ENCODE assay signal across 10 cellular contexts in the genomic region with DNA sequence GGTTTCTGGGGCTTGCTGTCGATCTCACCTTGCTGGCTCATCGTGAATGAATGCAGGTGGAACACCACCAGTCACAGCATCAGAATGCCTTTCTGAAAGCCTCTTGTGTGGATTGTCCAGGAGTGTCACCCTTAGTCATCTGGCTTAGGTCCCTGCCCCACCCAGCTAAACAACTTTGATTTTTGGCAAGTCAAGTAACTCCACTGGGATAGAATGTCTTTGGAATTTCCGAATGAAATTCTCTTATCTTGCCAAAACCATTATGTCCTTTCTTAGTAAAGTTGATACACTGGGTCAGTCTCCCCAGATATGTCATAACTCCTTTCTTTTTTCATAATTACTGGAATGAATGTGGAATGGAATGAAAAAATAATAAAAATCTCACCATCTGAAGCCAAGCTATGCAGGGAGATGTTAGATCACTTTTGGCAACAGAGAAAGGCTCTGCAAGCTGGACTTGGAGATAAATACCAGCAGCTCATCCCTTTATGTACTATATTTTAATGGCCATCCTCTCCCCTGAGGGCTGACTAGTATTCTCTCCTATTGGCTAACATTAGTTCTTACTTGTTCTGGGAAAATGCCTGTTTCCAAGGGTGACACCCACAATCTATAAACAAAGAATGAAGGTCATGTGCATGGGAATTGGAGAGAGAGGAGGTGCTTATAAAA. TPM values are rescaled to one million over a fixed set of nuclear protein-coding genes. Genes with fewer than 3 reads are reported as not detected.
DNase-seq lines count a peak whose midpoint lies in the region; ATAC-seq, FAIRE-seq and TF ChIP-seq lines count a peak whose summit lies in the region.
"Had no signal": no experiment of that assay in that cellular context is flagged by ENCODE, and none has a peak within 500 bp of the region (broad histone marks: within the 10 kb centered on the region; RNA-seq: fewer than 3 reads in every experiment).

No MANE protein-coding gene starts in this region.

- H3K4me3 Mint-ChIP-seq in astrocyte (ENCODE audit: unreplicated experiment) = no peak overlapping the region
- no peak overlapping the region for H3K4me3 Mint-ChIP-seq in naive thymus-derived CD8-positive, alpha-beta T cell
- H3K4me3 Mint-ChIP-seq: activated B cell treated with CpG ODN at 0.5 μM for 24 hours; activated naive CD8-positive, alpha-beta T cell had no signal

- intact Hi-C loops in left cardiac atrium (cut with DNase I) = no loop called here

- H3K36me3 Mint-ChIP-seq in astrocyte (ENCODE audit: low read depth, unreplicated experiment) = peaks cover 2% of the 10 kb centered on the region
- no peaks in the 10 kb centered on the region for H3K36me3 Mint-ChIP-seq in naive thymus-derived CD8-positive, alpha-beta T cell

- H3K36me3 ChIP-seq in astrocyte (ENCODE audit: insufficient read depth, low read length) (no peaks in the 10 kb centered on the region), skeletal muscle satellite cell (ENCODE audit: insufficient read depth, low read length) (no peaks in the 10 kb centered on the region)

- POLR2A ChIA-PET in naive thymus-derived CD8-positive, alpha-beta T cell (lab: Charles Lee) = no interaction called here

- H3K4me1 Mint-ChIP-seq in astrocyte (ENCODE audit: low read depth, unreplicated experiment) = peaks cover 18% of the 10 kb centered on the region
- H3K4me1 Mint-ChIP-seq in naive thymus-derived CD8-positive, alpha-beta T cell = peaks cover 0 to 7% (median 0%) of the 10 kb centered on the region in 4 donors

- H2AFZ ChIP-seq in astrocyte (ENCODE audit: low read depth, low read length) = no peak overlapping the region

- H3K27me3 ChIP-seq in astrocyte (ENCODE audit: insufficient read depth, low read length) (no peaks in the 10 kb centered on the region), skeletal muscle satellite cell (ENCODE audit: control insufficient read depth, insufficient read depth, low read length) (peaks cover 5% of the 10 kb centered on the region)

- no peak for TF ChIP-seq CTCF in astrocyte (IDR thresholded peaks at IDR 0.05; ENCODE audit: insufficient read depth, low read depth, low read length)

- H3K9me3 ChIP-seq in astrocyte (ENCODE audit: insufficient read depth, low read depth, low read length) (no peaks in the 10 kb centered on the region), skeletal muscle satellite cell (replicated peaks; ENCODE audit: low read length) (no peaks in the 10 kb centered on the region)

- H4K20me1 ChIP-seq in astrocyte (ENCODE audit: insufficient read depth, low read length) = no peaks in the 10 kb centered on the region

- peak overlapping the region; percentile 64 for H3K27ac ChIP-seq in astrocyte (ENCODE audit: low read depth, low read length)

- no peaks in the 10 kb centered on the region for H3K27me3 Mint-ChIP-seq in astrocyte (ENCODE audit: low read depth, unreplicated experiment)
- peaks cover 15 to 32% (median 17%) of the 10 kb centered on the region in 5 donors for H3K27me3 Mint-ChIP-seq in naive thymus-derived CD8-positive, alpha-beta T cell

- no peaks in the 10 kb centered on the region for H3K79me2 ChIP-seq in astrocyte (ENCODE audit: insufficient read depth, low read length)

- DNase-seq in H4 (ENCODE audit: low spot score) (peak; percentile 80), astrocyte (ENCODE audit: low read depth) (peak; percentile 89), left cardiac atrium (peak; percentile 34), HuH-7 (ENCODE audit: low spot score) (no peak), DMS114 treated with DMSO at 0.1 percent for 48 hours (lab: John Stamatoyannopoulos, UW; ENCODE audit: unreplicated experiment) (no peak)
- DNase-seq in naive thymus-derived CD8-positive, alpha-beta T cell = no peak
- DNase-seq: activated B cell treated with CpG ODN at 0.5 μM for 24 hours had no signal

- H3K27ac Mint-ChIP-seq in astrocyte (ENCODE audit: unreplicated experiment) = peak overlapping the region; percentile 3
- H3K27ac Mint-ChIP-seq in naive thymus-derived CD8-positive, alpha-beta T cell = no peak overlapping the region
- H3K27ac Mint-ChIP-seq: activated naive CD8-positive, alpha-beta T cell had no signal

- peak overlapping the region; percentile 31 for H3K4me2 ChIP-seq in astrocyte (ENCODE audit: low read length)
- H3K4me2 ChIP-seq in skeletal muscle satellite cell (ENCODE audit: low read length) = peak overlapping the region; percentile 13

- H3K9ac ChIP-seq in astrocyte (ENCODE audit: low read length) (no peak overlapping the region), skeletal muscle satellite cell (ENCODE audit: low read depth, low read length) (no peak overlapping the region)

- FAIRE-seq in astrocyte (lab: Jason Lieb, UNC) = no peak

- H3K4me3 ChIP-seq in astrocyte (ENCODE audit: insufficient read depth, low read depth, low read length) = no peak overlapping the region
- H3K4me3 ChIP-seq in skeletal muscle satellite cell (ENCODE audit: low read length) = no peak overlapping the region

- peak; percentile 56 to 70 for ATAC-seq in left cardiac atrium
- no peak for ATAC-seq in naive thymus-derived CD8-positive, alpha-beta T cell
- ATAC-seq in HG02840 (IDR thresholded peaks at IDR 0.05; ENCODE audit: low FRiP score, unreplicated experiment) = no peak

- peaks cover 8% of the 10 kb centered on the region for H3K4me1 ChIP-seq in astrocyte (ENCODE audit: insufficient read depth, low read length)
- peaks cover 32% of the 10 kb centered on the region for H3K4me1 ChIP-seq in skeletal muscle satellite cell (ENCODE audit: control insufficient read depth, insufficient read depth, low read length)

- H3K9me3 Mint-ChIP-seq in astrocyte (ENCODE audit: unreplicated experiment) = no peaks in the 10 kb centered on the region
- H3K9me3 Mint-ChIP-seq in naive thymus-derived CD8-positive, alpha-beta T cell = no peaks in the 10 kb centered on the region
- H3K9me3 Mint-ChIP-seq: activated B cell treated with CpG ODN at 0.5 μM for 24 hours had no signal

RNA-seq across cellular contexts. Expression of a gene that starts 35.4 kb away (rescaled TPM):
- total RNA-seq in H4 (2014; rRNA removed; shearing (Covaris generic)) = 8.1 and 11.8 TPM in 2 replicates
- 32.2 and 33.7 TPM in 2 replicates for total RNA-seq in astrocyte
- total RNA-seq in left cardiac atrium = 10 to 100 TPM; 15.2 to 15.9 TPM
- total RNA-seq in skeletal muscle satellite cell (2012; rRNA removed) = 6.8 and 10.5 TPM in 2 replicates
- total RNA-seq in naive thymus-derived CD8-positive, alpha-beta T cell = 10 to 100 TPM; 24.0 to 25.6 TPM
- polyA plus RNA-seq in naive thymus-derived CD8-positive, alpha-beta T cell = 10 to 100 TPM; 21.7 to 28.2 (median 23.3) TPM

Comparison
In these comparisons a context has a peak if more than half of its experiments do, and no peak if none do; other contexts are left out.
1. DNase-seq: peak in H4 (single experiment), astrocyte (single experiment) and left cardiac atrium (single experiment); none in HuH-7 (single experiment), DMS114 treated with DMSO at 0.1 percent for 48 hours (single experiment) and naive thymus-derived CD8-positive, alpha-beta T cell (0 of 10).
2. ATAC-seq: peak in left cardiac atrium (2 of 2); none in naive thymus-derived CD8-positive, alpha-beta T cell (0 of 2) and HG02840 (single experiment).